Comparison of ENCODE assay signal across 11 cellular contexts in genomic region chr18:79403723-79404566, GRCh38. TPM values are rescaled to one million over a fixed set of nuclear protein-coding genes. Genes with fewer than 3 reads are reported as not detected.
DNase-seq lines count a peak whose midpoint lies in the region; ATAC-seq and TF ChIP-seq lines count a peak whose summit lies in the region.
"Had no signal": no experiment of that assay in that cellular context is flagged by ENCODE, and none has a peak within 500 bp of the region (broad histone marks: within the 10 kb centered on the region; RNA-seq: fewer than 3 reads in every experiment).

No MANE protein-coding gene starts in this region.

- H3K9me3 Mint-ChIP-seq in activated CD8-positive, alpha-beta T cell treated with anti-CD3 and anti-CD28 coated beads for 36 hours = peaks cover 2% of the 10 kb centered on the region

- peaks cover 60% of the 10 kb centered on the region for H3K36me3 Mint-ChIP-seq in activated CD8-positive, alpha-beta T cell treated with anti-CD3 and anti-CD28 coated beads for 36 hours (ENCODE audit: low read depth)

- H3K36me3 ChIP-seq in spleen (peaks cover 0 to 24% (median 0%) of the 10 kb centered on the region in 6 donors), MG63 (no peaks in the 10 kb centered on the region)
- H3K36me3 ChIP-seq: ovary had no signal

- peaks cover 59% of the 10 kb centered on the region for H3K4me1 Mint-ChIP-seq in activated CD8-positive, alpha-beta T cell treated with anti-CD3 and anti-CD28 coated beads for 36 hours (ENCODE audit: low read depth)

- H3K27ac Mint-ChIP-seq in activated CD8-positive, alpha-beta T cell treated with anti-CD3 and anti-CD28 coated beads for 36 hours = peak overlapping the region; percentile 91

- peak overlapping the region; percentile 84 for H3K4me3 Mint-ChIP-seq in activated CD8-positive, alpha-beta T cell treated with anti-CD3 and anti-CD28 coated beads for 36 hours

- TF ChIP-seq CTCF in activated CD8-positive, alpha-beta T cell treated with anti-CD3 and anti-CD28 coated beads for 36 hours (IDR thresholded peaks at IDR 0.05) = no peak
- TF ChIP-seq CTCF in spleen (IDR thresholded peaks at IDR 0.05 in 8 of 11, conservative IDR thresholded peaks at IDR 0.05 in 3 of 11) = no peak

- CTCF ChIA-PET in activated CD8-positive, alpha-beta T cell treated with anti-CD3 and anti-CD28 coated beads for 36 hours (lab: Charles Lee) = interaction anchor here (1.2 to 6.2 kb wide), 4 partner anchors 25 to 126 kb away, joined by 4 to 44 read pairs (median 10); no protein-coding TSS in a partner anchor

- H3K27me3 ChIP-seq in spleen (replicated peaks in 1 of 7) = peaks cover 0 to 7% (median 0%) of the 10 kb centered on the region in 7 donors
- H3K27me3 ChIP-seq in MG63 = no peaks in the 10 kb centered on the region
- H3K27me3 ChIP-seq: ovary had no signal

- H3K4me3 ChIP-seq in spleen = peak overlapping the region in 6 of 8 donors; percentile 7 to 85 (median 21)
- H3K4me3 ChIP-seq in MG63 = no peak overlapping the region
- H3K4me3 ChIP-seq: ovary had no signal

- ATAC-seq in activated CD8-positive, alpha-beta T cell treated with anti-CD3 and anti-CD28 coated beads for 36 hours = no peak
- ATAC-seq in left cardiac atrium = no peak

- POLR2A ChIA-PET in activated CD8-positive, alpha-beta T cell treated with anti-CD3 and anti-CD28 coated beads for 36 hours (lab: Charles Lee) = interaction anchor here (1.0 to 2.3 kb wide), 6 partner anchors 10 to 120 kb away, joined by 3 to 11 read pairs (median 4); no protein-coding TSS in a partner anchor

- H3K9me3 ChIP-seq in spleen (no peaks in the 10 kb centered on the region), MG63 (no peaks in the 10 kb centered on the region)
- H3K9me3 ChIP-seq: ovary had no signal

- 53 to 62% (median 57%) methylated on average over 31 of the region's 31 CpGs for WGBS in spleen, 5 donors

- no peak for TF ChIP-seq POLR2A in spleen (IDR thresholded peaks at IDR 0.05)

- peak overlapping the region; percentile 84 to 98 (median 95) for H3K27ac ChIP-seq in spleen
- H3K27ac ChIP-seq: 22Rv1, ovary had no signal

- H3K27me3 Mint-ChIP-seq in activated CD8-positive, alpha-beta T cell treated with anti-CD3 and anti-CD28 coated beads for 36 hours = no peaks in the 10 kb centered on the region

- H3K4me1 ChIP-seq in spleen = peaks cover 52 to 87% (median 70%) of the 10 kb centered on the region in 6 donors

- peak in 2 of 3 experiments; percentile 47 to 70 for DNase-seq in NCI-H1417 (lab: John Stamatoyannopoulos, UW)
- no peak for DNase-seq in NCI-H1417 treated with DMSO at 0.1 percent for 48 hours (lab: John Stamatoyannopoulos, UW)
- no peak for DNase-seq in activated CD8-positive, alpha-beta T cell treated with anti-CD3 and anti-CD28 coated beads for 36 hours
- peak; percentile 22 for DNase-seq in left cardiac atrium
- DNase-seq in spleen = peak; percentile 75
- no peak for DNase-seq in GM19238 (ENCODE audit: insufficient read length, low spot score)
- no peak for DNase-seq in MG63
- no peak for DNase-seq in NCI-H128 (lab: John Stamatoyannopoulos, UW; ENCODE audit: unreplicated experiment)
- DNase-seq: activated CD4-positive, CD25-positive, alpha-beta regulatory T cell had no signal

- intact Hi-C loops in activated CD8-positive, alpha-beta T cell treated with anti-CD3 and anti-CD28 coated beads for 36 hours (cut with micrococcal nuclease) = loop anchor here (5.0 kb wide), 1 partner anchor 33 kb away; no protein-coding TSS in a partner anchor
- intact Hi-C loops in left cardiac atrium (cut with DNase I) = loop anchor here in 1 of 2 donors (5.0 kb wide), 1 partner anchor 48 kb away; no protein-coding TSS in a partner anchor
- intact Hi-C loops in spleen (cut with DNase I; ENCODE audit: low total_unique reads) = no loop called here

RNA-seq across cellular contexts. Expression of gene NFATC1, which starts 8.2 kb away (rescaled TPM):
- total RNA-seq in activated CD8-positive, alpha-beta T cell treated with anti-CD3 and anti-CD28 coated beads for 36 hours = 10 to 100 TPM; 97.2 to 98.3 TPM
- 10 to 100 TPM; 17.1 to 18.9 TPM for total RNA-seq in left cardiac atrium
- total RNA-seq in spleen = 10 to 100 TPM; 38.6 to 64.9 (median 56.1) TPM
- polyA plus RNA-seq in spleen = 10 to 100 TPM; 20.7 to 36.4 (median 30.0) TPM
- 4.5 and 6.9 TPM in 2 replicates for total RNA-seq in MG63 (2014; rRNA removed; shearing (Covaris generic); ENCODE audit: low replicate concordance)

Comparison
In these comparisons a context has a peak if more than half of its experiments do, and no peak if none do; other contexts are left out.
1. DNase-seq: peak in NCI-H1417 (2 of 3), left cardiac atrium (single experiment) and spleen (single experiment); none in NCI-H1417 treated with DMSO at 0.1 percent for 48 hours (single experiment), activated CD8-positive, alpha-beta T cell treated with anti-CD3 and anti-CD28 coated beads for 36 hours (single experiment), GM19238 (single experiment), MG63 (single experiment) and NCI-H128 (single experiment).